In genomic region chr6:43652822-43653221, GRCh38 we compare ENCODE assay signal across 14 cellular contexts. TPM values are rescaled to one million over a fixed set of nuclear protein-coding genes. Genes with fewer than 3 reads are reported as not detected.
DNase-seq lines count a peak whose midpoint lies in the region; ATAC-seq, FAIRE-seq and TF ChIP-seq lines count a peak whose summit lies in the region.
"Not testable (repeated sequence)": the region's sequence is repeated elsewhere in the genome, so short reads cannot be mapped to it uniquely, and the experiment has no call there.
"Had no signal": no experiment of that assay in that cellular context is flagged by ENCODE, and none has a peak within 500 bp of the region (broad histone marks: within the 10 kb centered on the region; RNA-seq: fewer than 3 reads in every experiment).

No MANE protein-coding gene starts in this region.

- not testable (repeated sequence) for H3K4me2 ChIP-seq in K562 (ENCODE audit: insufficient read depth, low read length); HepG2 (ENCODE audit: low read depth, low read length)

- not testable (repeated sequence) for H3K4me3 ChIP-seq in HEK293 (ENCODE audit: low read depth, low read length); K562; heart left ventricle; left ventricle myocardium inferior; HepG2 (replicated peaks in 1 of 3; ENCODE audit: insufficient read depth in 1 of 3, low read depth in 2 of 3, low read length in 3 of 3); psoas muscle

- WGBS in K562 (ENCODE audit: insufficient coverage, low coverage, missing lambda C conversion rate) = 60% methylated on average over 2 of the region's 2 CpGs
- WGBS in heart left ventricle, 4 donors = 92 to 97% (median 96%) methylated on average over 2 of the region's 2 CpGs
- 38% methylated on average over 2 of the region's 2 CpGs for WGBS in HepG2 (ENCODE audit: low lambda C conversion rate)
- 92 to 97% (median 96%) methylated on average over 2 of the region's 2 CpGs for WGBS in psoas muscle, 3 donors

- not testable (repeated sequence) for H2AFZ ChIP-seq in K562 (ENCODE audit: low read depth, low read length); HepG2 (ENCODE audit: low read length)

- CTCF ChIA-PET in HEK293 (lab: Yijun Ruan, JAX) = interaction anchor here (0.7 to 2.2 kb wide), 2 partner anchors 14 to 505 kb away, joined by 3 to 16 read pairs; no protein-coding TSS in a partner anchor
- CTCF ChIA-PET in K562 (lab: Yijun Ruan, JAX; ENCODE audit: low intra/inter-chr PET ratio); HepG2 (lab: Yijun Ruan, JAX; ENCODE audit: low intra/inter-chr PET ratio, low total read pairs): not testable (repeated sequence)

- H3K9me1 ChIP-seq in K562 (ENCODE audit: control insufficient read depth, insufficient read depth, low read length) = not testable (repeated sequence)

- H3K9me3 ChIP-seq in HEK293 (ENCODE audit: control insufficient read depth, insufficient read depth, low read depth, low read length); K562 (replicated peaks; ENCODE audit: control insufficient read depth, insufficient read depth, low read depth, low read length); heart left ventricle; left ventricle myocardium inferior (replicated peaks); HepG2 (ENCODE audit: low read length); psoas muscle: not testable (repeated sequence)

- not testable (repeated sequence) for ATAC-seq in K562, heart left ventricle, HepG2, psoas muscle

- H4K20me1 ChIP-seq in K562 (replicated peaks; ENCODE audit: control insufficient read depth, insufficient read depth, low read length); HepG2 (ENCODE audit: insufficient read depth, low read length): not testable (repeated sequence)

- H3K79me2 ChIP-seq in K562 (ENCODE audit: control insufficient read depth, insufficient read depth, low read length); HepG2 (ENCODE audit: insufficient read depth, low read length): not testable (repeated sequence)

- not testable (repeated sequence) for H3K27ac ChIP-seq in HEK293 (ENCODE audit: extremely low read depth, low read depth, low read length); K562 (ENCODE audit: extremely low read depth, low read depth, low read length); HepG2 (ENCODE audit: extremely low read length, insufficient read depth, low read length)
- peak overlapping the region in 7 of 12 donors; percentile 18 to 81 (median 50) for H3K27ac ChIP-seq in heart left ventricle
- peak overlapping the region; percentile 55 for H3K27ac ChIP-seq in left ventricle myocardium inferior (replicated peaks)
- peak overlapping the region; percentile 42 for H3K27ac ChIP-seq in psoas muscle

- TF ChIP-seq RAD21 in K562 (CRISPR knock-in tag; conservative IDR thresholded peaks at IDR 0.05 in 1 of 2, IDR thresholded peaks at IDR 0.05 in 1 of 2); HepG2 (CRISPR knock-in tag; IDR thresholded peaks at IDR 0.05): not testable (repeated sequence)

- not testable (repeated sequence) for FAIRE-seq in K562 (lab: Jason Lieb, UNC); HepG2 (lab: Jason Lieb, UNC)

- H3K9ac ChIP-seq in K562 (ENCODE audit: insufficient read depth in 1 of 2, low read depth in 2 of 2, low read length in 2 of 2); HepG2 (ENCODE audit: insufficient read depth, low read depth, low read length): not testable (repeated sequence)

- H3K4me1 ChIP-seq in HEK293 (ENCODE audit: control insufficient read depth, insufficient read depth, low read length); K562 (replicated peaks in 1 of 2; ENCODE audit: control insufficient read depth in 2 of 2, insufficient read depth in 2 of 2, low read length in 2 of 2); heart left ventricle; left ventricle myocardium inferior; HepG2 (ENCODE audit: insufficient read depth, low read length); psoas muscle: not testable (repeated sequence)

- in situ Hi-C loops in K562 (cut with MboI); HepG2 (cut with HindIII; ENCODE audit: extremely low pct_ligation_motif_present, low pct_unique_long_range_greater_than_20kb): not testable (repeated sequence)

- not testable (repeated sequence) for TF ChIP-seq POLR2A in K562 (conservative IDR thresholded peaks at IDR 0.05); heart left ventricle (IDR thresholded peaks at IDR 0.05); HepG2 (IDR thresholded peaks at IDR 0.05; ENCODE audit: insufficient read depth in 1 of 2, low read depth in 2 of 2, low read length in 2 of 2)

- not testable (repeated sequence) for DNase-seq in K562 (ENCODE audit: extremely low read depth in 1 of 4, low spot score in 3 of 4); heart left ventricle; left ventricle myocardium inferior; HepG2 (ENCODE audit: low spot score); psoas muscle

- intact Hi-C loops in K562 (cut with micrococcal nuclease); heart left ventricle (cut with DNase I); left ventricle myocardium inferior (cut with micrococcal nuclease); HepG2 (cut with micrococcal nuclease; ENCODE audit: unreplicated experiment); psoas muscle (cut with DNase I): not testable (repeated sequence)

- BruUV-seq in K562 (replicated peaks; lab: Mats Ljungman, UMichigan); HepG2 (replicated peaks; lab: Mats Ljungman, UMichigan): not testable (repeated sequence)

- not testable (repeated sequence) for TF ChIP-seq CTCF in HEK293 (tag by site-specific recombination; IDR thresholded peaks at IDR 0.05); K562 (IDR thresholded peaks at IDR 0.05 in 2 of 3, conservative IDR thresholded peaks at IDR 0.05 in 1 of 3; ENCODE audit: insufficient read depth in 2 of 3, low read depth in 1 of 3, low read length in 3 of 3); heart left ventricle (IDR thresholded peaks at IDR 0.05); left ventricle myocardium inferior (IDR thresholded peaks at IDR 0.05; ENCODE audit: borderline replicate concordance); HepG2 (CRISPR knock-in tag; IDR thresholded peaks at IDR 0.05); psoas muscle (IDR thresholded peaks at IDR 0.05)

- H3K36me3 ChIP-seq in HEK293 (ENCODE audit: control insufficient read depth in 2 of 2, insufficient read depth in 1 of 2, low read length in 2 of 2); K562 (ENCODE audit: control insufficient read depth, insufficient read depth, low read length); heart left ventricle; left ventricle myocardium inferior; HepG2 (replicated peaks in 1 of 2; ENCODE audit: control insufficient read depth in 1 of 2, insufficient read depth in 2 of 2, low read length in 2 of 2); psoas muscle (ENCODE audit: insufficient read depth in 1 of 2, low read depth in 1 of 2): not testable (repeated sequence)

- H3K27me3 ChIP-seq in K562 (ENCODE audit: control insufficient read depth in 2 of 2, insufficient read depth in 2 of 2, low read length in 2 of 2); heart left ventricle; left ventricle myocardium inferior (ENCODE audit: low read depth); psoas muscle (ENCODE audit: insufficient read depth in 3 of 3, low read length in 2 of 3): not testable (repeated sequence)
- H3K27me3 ChIP-seq in HepG2 (ENCODE audit: control insufficient read depth in 1 of 2, insufficient read depth in 2 of 2, low read length in 2 of 2) = peaks cover 3 to 17% of the 10 kb centered on the region in 2 experiments; a peak in 2 of 5 replicates

- TF ChIP-seq EP300 in K562 (IDR thresholded peaks at IDR 0.05; ENCODE audit: low read length); HepG2 (IDR thresholded peaks at IDR 0.05; ENCODE audit: low read depth in 2 of 2, low read length in 2 of 2); HepG2 (CRISPR knock-in tag; IDR thresholded peaks at IDR 0.05; ENCODE audit: borderline replicate concordance): not testable (repeated sequence)

- POLR2A ChIA-PET in HEK293 (lab: Yijun Ruan, JAX) (interaction anchor here (0.7 kb wide), 1 partner anchor 23 kb away, joined by 5 read pairs; no protein-coding TSS in a partner anchor), K562 (lab: Yijun Ruan, JAX) (interaction anchor here (0.7 to 1.6 kb wide), 4 partner anchors 13 to 39 kb away, joined by 3 to 9 read pairs (median 4); partner anchors contain the start of gene GTPBP2), HepG2 (lab: Yijun Ruan, JAX) (interaction anchor here (1.2 kb wide), 1 partner anchor 17 kb away, joined by 6 read pairs; the partner anchor contains the start of gene MAD2L1BP)

RNA-seq across cellular contexts. Expression of gene RSPH9, which starts 8.0 kb away (rescaled TPM):
- total RNA-seq in K562 (2011; cell fraction: chromatin; rRNA removed; ENCODE audit: low replicate concordance) = 0.32 TPM in 1 of 2 replicates, not detected in the other
- total RNA-seq in K562 (2011; cell fraction: nucleolus; rRNA removed) = 0.17 TPM in 1 of 2 replicates, not detected in the other
- 0.22 and 0.38 TPM in 2 replicates for total RNA-seq in K562 (2011; cell fraction: nucleoplasm; rRNA removed)
- total RNA-seq in K562 (2014; rRNA removed) = 0.05 TPM in 1 of 2 replicates, not detected in the other
- not detected in 2 replicates for total RNA-seq in K562 (2014; rRNA removed; fragmentation: Illumina TruSeq; extraction: Trizol)
- not detected in 2 replicates for total RNA-seq in K562 (2015; rRNA removed; fragmentation: Illumina TruSeq; extraction: Trizol)
- total RNA-seq in K562 (2021) = not detected in 2 replicates
- polyA plus RNA-seq in K562 (2011; rRNA removed) = 0.04 TPM in 1 of 2 replicates, not detected in the other
- not detected in 2 replicates for polyA plus RNA-seq in K562 (2011; cell fraction: cytosol; rRNA removed)
- 0.04 TPM in 1 of 2 replicates, not detected in the other for polyA plus RNA-seq in K562 (2011; cell fraction: nucleus; rRNA removed)
- polyA plus RNA-seq in K562 (2012) = 0.40 and 0.49 TPM in 2 replicates
- not detected in 2 replicates for polyA plus RNA-seq in K562 (2014; fragmentation: Illumina TruSeq; extraction: Trizol)
- under 1 TPM; 0.39 to 0.60 TPM for polyA plus RNA-seq in K562 (2014; fragmentation: Nextera tagmentation; extraction: Ambion mirVana)
- not detected in 2 replicates for polyA plus RNA-seq in K562 (2014; rRNA removed)
- polyA minus RNA-seq in K562 (2011; rRNA and poly(A)+ RNA removed) = 0.11 and 0.15 TPM in 2 replicates
- polyA minus RNA-seq in K562 (2011; cell fraction: cytosol; rRNA and poly(A)+ RNA removed) = not detected in 2 replicates
- polyA minus RNA-seq in K562 (2011; cell fraction: nucleus; rRNA and poly(A)+ RNA removed) = 0.22 TPM in 1 of 2 replicates, not detected in the other
- total RNA-seq in heart left ventricle = under 1 TPM in 6 of 9 donors, not detected in 3; 0.09 to 0.18 (median 0.14) TPM
- under 1 TPM; 0.29 to 0.50 TPM for polyA plus RNA-seq in heart left ventricle
- total RNA-seq in left ventricle myocardium inferior = 0.08 TPM
- total RNA-seq in HepG2 (2016; rRNA removed; fragmentation: Illumina TruSeq; extraction: Trizol) = 0.04 TPM in 1 of 2 replicates, not detected in the other
- total RNA-seq in HepG2 (2016; cell fraction: cytosol; rRNA removed; fragmentation: Illumina TruSeq; extraction: Trizol; ENCODE audit: low read depth) = not detected in 2 replicates
- not detected in 2 replicates for total RNA-seq in HepG2 (2016; cell fraction: insoluble cytoplasmic fraction; rRNA removed; fragmentation: Illumina TruSeq; extraction: Trizol)
- not detected in 2 replicates for total RNA-seq in HepG2 (2016; cell fraction: membrane; rRNA removed; fragmentation: Illumina TruSeq; extraction: Trizol)
- total RNA-seq in HepG2 (2016; cell fraction: nucleus; rRNA removed; fragmentation: Illumina TruSeq; extraction: Trizol) = not detected in 2 replicates
- not detected in 2 replicates for polyA plus RNA-seq in HepG2 (2011; rRNA removed)
- polyA plus RNA-seq in HepG2 (2011; cell fraction: cytosol; rRNA removed) = not detected in 2 replicates
- polyA plus RNA-seq in HepG2 (2011; cell fraction: nucleus; rRNA removed) = 0.10 TPM in 1 of 2 replicates, not detected in the other
- polyA plus RNA-seq in HepG2 (2012) = 0.15 and 0.40 TPM in 2 replicates
- not detected in 2 replicates for polyA plus RNA-seq in HepG2 (2016; cell fraction: cytosol; fragmentation: Illumina TruSeq; extraction: Trizol; ENCODE audit: low read depth)
- not detected in 2 replicates for polyA plus RNA-seq in HepG2 (2016; cell fraction: insoluble cytoplasmic fraction; fragmentation: Illumina TruSeq; extraction: Trizol; ENCODE audit: low read depth)
- not detected in 2 replicates for polyA plus RNA-seq in HepG2 (2016; cell fraction: membrane; fragmentation: Illumina TruSeq; extraction: Trizol; ENCODE audit: low read depth)
- not detected in 2 replicates for polyA plus RNA-seq in HepG2 (2016; cell fraction: nucleus; fragmentation: Illumina TruSeq; extraction: Trizol; ENCODE audit: insufficient read depth, low read depth)
- not detected in 2 replicates for polyA minus RNA-seq in HepG2 (2011; rRNA and poly(A)+ RNA removed; ENCODE audit: low replicate concordance)
- not detected in 2 replicates for polyA minus RNA-seq in HepG2 (2011; cell fraction: cytosol; rRNA and poly(A)+ RNA removed)
- polyA minus RNA-seq in HepG2 (2011; cell fraction: nucleus; rRNA and poly(A)+ RNA removed) = not detected in 2 replicates
- total RNA-seq in psoas muscle = under 1 TPM in 1 of 4 donors, not detected in 3; 0.11 TPM
- under 1 TPM; 0.36 to 0.59 (median 0.51) TPM for polyA plus RNA-seq in psoas muscle
- total RNA-seq: A172; B cell; Caco-2; CD4-positive, alpha-beta memory T cell; CD4-positive, alpha-beta T cell; CD8-positive, alpha-beta memory T cell; CD8-positive, alpha-beta T cell; Daoy had no signal

RNA-seq across cellular contexts. Expression of gene MAD2L1BP, which starts 17.2 kb away (rescaled TPM):
- total RNA-seq in K562 (2011; cell fraction: chromatin; rRNA removed; ENCODE audit: low replicate concordance) = 89.9 and 155 TPM in 2 replicates
- total RNA-seq in K562 (2011; cell fraction: nucleolus; rRNA removed) = 95.9 and 115 TPM in 2 replicates
- 87.8 and 100 TPM in 2 replicates for total RNA-seq in K562 (2011; cell fraction: nucleoplasm; rRNA removed)
- 69.7 and 78.1 TPM in 2 replicates for total RNA-seq in K562 (2014; rRNA removed)
- 73.8 and 76.7 TPM in 2 replicates for total RNA-seq in K562 (2014; rRNA removed; fragmentation: Illumina TruSeq; extraction: Trizol)
- 73.2 and 75.1 TPM in 2 replicates for total RNA-seq in K562 (2015; rRNA removed; fragmentation: Illumina TruSeq; extraction: Trizol)
- 71.5 and 77.4 TPM in 2 replicates for total RNA-seq in K562 (2021)
- 120 TPM in 2 replicates for polyA plus RNA-seq in K562 (2011; rRNA removed)
- polyA plus RNA-seq in K562 (2011; cell fraction: cytosol; rRNA removed) = 173 and 183 TPM in 2 replicates
- polyA plus RNA-seq in K562 (2011; cell fraction: nucleus; rRNA removed) = 62.0 and 78.0 TPM in 2 replicates
- polyA plus RNA-seq in K562 (2012) = 49.6 and 65.4 TPM in 2 replicates
- polyA plus RNA-seq in K562 (2014; fragmentation: Illumina TruSeq; extraction: Trizol) = 113 and 116 TPM in 2 replicates
- 100 to 1,000 TPM; 241 to 321 TPM for polyA plus RNA-seq in K562 (2014; fragmentation: Nextera tagmentation; extraction: Ambion mirVana)
- polyA plus RNA-seq in K562 (2014; rRNA removed) = 102 and 111 TPM in 2 replicates
- 73.9 and 74.5 TPM in 2 replicates for polyA minus RNA-seq in K562 (2011; rRNA and poly(A)+ RNA removed)
- polyA minus RNA-seq in K562 (2011; cell fraction: cytosol; rRNA and poly(A)+ RNA removed) = 33.5 and 38.0 TPM in 2 replicates
- 18.2 and 39.4 TPM in 2 replicates for polyA minus RNA-seq in K562 (2011; cell fraction: nucleus; rRNA and poly(A)+ RNA removed)
- total RNA-seq in heart left ventricle = 10 to 100 TPM; 24.5 to 33.7 (median 26.6) TPM
- 10 to 100 TPM; 19.8 to 38.6 TPM for polyA plus RNA-seq in heart left ventricle
- total RNA-seq in left ventricle myocardium inferior = 27.6 TPM
- 54.2 and 69.8 TPM in 2 replicates for total RNA-seq in HepG2 (2016; rRNA removed; fragmentation: Illumina TruSeq; extraction: Trizol)
- 19.9 and 20.6 TPM in 2 replicates for total RNA-seq in HepG2 (2016; cell fraction: cytosol; rRNA removed; fragmentation: Illumina TruSeq; extraction: Trizol; ENCODE audit: low read depth)
- total RNA-seq in HepG2 (2016; cell fraction: insoluble cytoplasmic fraction; rRNA removed; fragmentation: Illumina TruSeq; extraction: Trizol) = 51.2 and 74.6 TPM in 2 replicates
- total RNA-seq in HepG2 (2016; cell fraction: membrane; rRNA removed; fragmentation: Illumina TruSeq; extraction: Trizol) = 31.1 and 31.4 TPM in 2 replicates
- 23.1 and 28.7 TPM in 2 replicates for total RNA-seq in HepG2 (2016; cell fraction: nucleus; rRNA removed; fragmentation: Illumina TruSeq; extraction: Trizol)
- 55.5 and 57.8 TPM in 2 replicates for polyA plus RNA-seq in HepG2 (2011; rRNA removed)
- 66.7 and 73.3 TPM in 2 replicates for polyA plus RNA-seq in HepG2 (2011; cell fraction: cytosol; rRNA removed)
- 28.1 and 41.3 TPM in 2 replicates for polyA plus RNA-seq in HepG2 (2011; cell fraction: nucleus; rRNA removed)
- polyA plus RNA-seq in HepG2 (2012) = 25.3 and 25.7 TPM in 2 replicates
- 6.9 and 7.7 TPM in 2 replicates for polyA plus RNA-seq in HepG2 (2016; cell fraction: cytosol; fragmentation: Illumina TruSeq; extraction: Trizol; ENCODE audit: low read depth)
- polyA plus RNA-seq in HepG2 (2016; cell fraction: insoluble cytoplasmic fraction; fragmentation: Illumina TruSeq; extraction: Trizol; ENCODE audit: low read depth) = 65.0 and 72.9 TPM in 2 replicates
- 10.2 and 12.3 TPM in 2 replicates for polyA plus RNA-seq in HepG2 (2016; cell fraction: membrane; fragmentation: Illumina TruSeq; extraction: Trizol; ENCODE audit: low read depth)
- 46.3 and 54.1 TPM in 2 replicates for polyA plus RNA-seq in HepG2 (2016; cell fraction: nucleus; fragmentation: Illumina TruSeq; extraction: Trizol; ENCODE audit: insufficient read depth, low read depth)
- 61.4 and 71.9 TPM in 2 replicates for polyA minus RNA-seq in HepG2 (2011; rRNA and poly(A)+ RNA removed; ENCODE audit: low replicate concordance)
- polyA minus RNA-seq in HepG2 (2011; cell fraction: cytosol; rRNA and poly(A)+ RNA removed) = 21.1 and 25.8 TPM in 2 replicates
- 13.6 and 19.1 TPM in 2 replicates for polyA minus RNA-seq in HepG2 (2011; cell fraction: nucleus; rRNA and poly(A)+ RNA removed)
- 10 to 100 TPM; 17.0 to 36.6 (median 26.1) TPM for total RNA-seq in psoas muscle
- polyA plus RNA-seq in psoas muscle = 10 to 100 TPM; 30.5 to 43.1 (median 31.6) TPM

RNA-seq across cellular contexts. Expression of gene GTPBP2, which starts 23.8 kb away (rescaled TPM):
- 558 and 907 TPM in 2 replicates for total RNA-seq in K562 (2011; cell fraction: chromatin; rRNA removed; ENCODE audit: low replicate concordance)
- 446 and 460 TPM in 2 replicates for total RNA-seq in K562 (2011; cell fraction: nucleolus; rRNA removed)
- 547 and 636 TPM in 2 replicates for total RNA-seq in K562 (2011; cell fraction: nucleoplasm; rRNA removed)
- 111 and 127 TPM in 2 replicates for total RNA-seq in K562 (2014; rRNA removed)
- total RNA-seq in K562 (2014; rRNA removed; fragmentation: Illumina TruSeq; extraction: Trizol) = 92.5 and 99.4 TPM in 2 replicates
- 68.8 and 71.1 TPM in 2 replicates for total RNA-seq in K562 (2015; rRNA removed; fragmentation: Illumina TruSeq; extraction: Trizol)
- total RNA-seq in K562 (2021) = 121 and 162 TPM in 2 replicates
- polyA plus RNA-seq in K562 (2011; rRNA removed) = 184 and 259 TPM in 2 replicates
- polyA plus RNA-seq in K562 (2011; cell fraction: cytosol; rRNA removed) = 167 and 217 TPM in 2 replicates
- 1,016 and 1,080 TPM in 2 replicates for polyA plus RNA-seq in K562 (2011; cell fraction: nucleus; rRNA removed)
- 101 and 429 TPM in 2 replicates for polyA plus RNA-seq in K562 (2012)
- polyA plus RNA-seq in K562 (2014; fragmentation: Illumina TruSeq; extraction: Trizol) = 162 and 169 TPM in 2 replicates
- polyA plus RNA-seq in K562 (2014; fragmentation: Nextera tagmentation; extraction: Ambion mirVana) = 10 to 100 TPM; 48.4 to 60.9 TPM
- polyA plus RNA-seq in K562 (2014; rRNA removed) = 171 and 196 TPM in 2 replicates
- polyA minus RNA-seq in K562 (2011; rRNA and poly(A)+ RNA removed) = 87.3 and 97.4 TPM in 2 replicates
- polyA minus RNA-seq in K562 (2011; cell fraction: cytosol; rRNA and poly(A)+ RNA removed) = 46.5 and 62.7 TPM in 2 replicates
- 121 and 183 TPM in 2 replicates for polyA minus RNA-seq in K562 (2011; cell fraction: nucleus; rRNA and poly(A)+ RNA removed)
- 10 to 100 TPM; 16.6 to 37.1 (median 26.1) TPM for total RNA-seq in heart left ventricle
- polyA plus RNA-seq in heart left ventricle = 10 to 100 TPM; 24.1 to 37.0 TPM
- total RNA-seq in left ventricle myocardium inferior = 27.1 TPM
- total RNA-seq in HepG2 (2016; rRNA removed; fragmentation: Illumina TruSeq; extraction: Trizol) = 12.6 and 26.9 TPM in 2 replicates
- 7.3 and 7.5 TPM in 2 replicates for total RNA-seq in HepG2 (2016; cell fraction: cytosol; rRNA removed; fragmentation: Illumina TruSeq; extraction: Trizol; ENCODE audit: low read depth)
- 12.6 and 27.4 TPM in 2 replicates for total RNA-seq in HepG2 (2016; cell fraction: insoluble cytoplasmic fraction; rRNA removed; fragmentation: Illumina TruSeq; extraction: Trizol)
- 12.6 and 13.7 TPM in 2 replicates for total RNA-seq in HepG2 (2016; cell fraction: membrane; rRNA removed; fragmentation: Illumina TruSeq; extraction: Trizol)
- total RNA-seq in HepG2 (2016; cell fraction: nucleus; rRNA removed; fragmentation: Illumina TruSeq; extraction: Trizol) = 33.1 and 38.3 TPM in 2 replicates
- polyA plus RNA-seq in HepG2 (2011; rRNA removed) = 88.2 and 125 TPM in 2 replicates
- 63.6 and 70.6 TPM in 2 replicates for polyA plus RNA-seq in HepG2 (2011; cell fraction: cytosol; rRNA removed)
- 320 and 379 TPM in 2 replicates for polyA plus RNA-seq in HepG2 (2011; cell fraction: nucleus; rRNA removed)
- 47.9 and 57.6 TPM in 2 replicates for polyA plus RNA-seq in HepG2 (2012)
- 3.6 and 4.1 TPM in 2 replicates for polyA plus RNA-seq in HepG2 (2016; cell fraction: cytosol; fragmentation: Illumina TruSeq; extraction: Trizol; ENCODE audit: low read depth)
- 14.0 and 17.9 TPM in 2 replicates for polyA plus RNA-seq in HepG2 (2016; cell fraction: insoluble cytoplasmic fraction; fragmentation: Illumina TruSeq; extraction: Trizol; ENCODE audit: low read depth)
- 9.7 and 10.2 TPM in 2 replicates for polyA plus RNA-seq in HepG2 (2016; cell fraction: membrane; fragmentation: Illumina TruSeq; extraction: Trizol; ENCODE audit: low read depth)
- polyA plus RNA-seq in HepG2 (2016; cell fraction: nucleus; fragmentation: Illumina TruSeq; extraction: Trizol; ENCODE audit: insufficient read depth, low read depth) = 87.7 and 90.6 TPM in 2 replicates
- polyA minus RNA-seq in HepG2 (2011; rRNA and poly(A)+ RNA removed; ENCODE audit: low replicate concordance) = 115 and 123 TPM in 2 replicates
- polyA minus RNA-seq in HepG2 (2011; cell fraction: cytosol; rRNA and poly(A)+ RNA removed) = 22.8 and 31.0 TPM in 2 replicates
- polyA minus RNA-seq in HepG2 (2011; cell fraction: nucleus; rRNA and poly(A)+ RNA removed) = 91.9 and 126 TPM in 2 replicates
- total RNA-seq in psoas muscle = 10 to 100 TPM; 32.8 to 43.8 (median 35.2) TPM
- polyA plus RNA-seq in psoas muscle = 10 to 100 TPM; 27.8 to 69.6 (median 33.9) TPM

RNA-seq across cellular contexts. Expression of gene MRPS18A, which starts 34.8 kb away (rescaled TPM):
- total RNA-seq in K562 (2011; cell fraction: chromatin; rRNA removed; ENCODE audit: low replicate concordance) = 30.9 and 95.8 TPM in 2 replicates
- 81.3 and 96.7 TPM in 2 replicates for total RNA-seq in K562 (2011; cell fraction: nucleolus; rRNA removed)
- total RNA-seq in K562 (2011; cell fraction: nucleoplasm; rRNA removed) = 48.8 and 57.7 TPM in 2 replicates
- total RNA-seq in K562 (2014; rRNA removed) (130 and 161 TPM in 2 replicates), K562 (2014; rRNA removed; fragmentation: Illumina TruSeq; extraction: Trizol) (63.9 and 87.5 TPM in 2 replicates), K562 (2015; rRNA removed; fragmentation: Illumina TruSeq; extraction: Trizol) (115 and 119 TPM in 2 replicates), K562 (2021) (102 and 104 TPM in 2 replicates), heart left ventricle (10 to 100 TPM; 37.4 to 66.1 (median 39.1) TPM), left ventricle myocardium inferior (41.8 TPM), HepG2 (2016; rRNA removed; fragmentation: Illumina TruSeq; extraction: Trizol) (89.1 and 100 TPM in 2 replicates), psoas muscle (100 to 1,000 TPM in 2 of 4 donors, 10 to 100 TPM in 2; 64.1 to 152 (median 103) TPM)
- polyA plus RNA-seq in K562 (2011; rRNA removed) (104 and 112 TPM in 2 replicates), K562 (2014; fragmentation: Illumina TruSeq; extraction: Trizol) (159 and 185 TPM in 2 replicates), K562 (2014; fragmentation: Nextera tagmentation; extraction: Ambion mirVana) (100 to 1,000 TPM; 204 to 243 TPM), K562 (2014; rRNA removed) (125 and 133 TPM in 2 replicates), heart left ventricle (100 to 1,000 TPM in 1 of 2 donors, 10 to 100 TPM in 1; 55.3 to 105 TPM), HepG2 (2011; rRNA removed) (87.8 and 102 TPM in 2 replicates), psoas muscle (100 to 1,000 TPM; 106 to 151 (median 148) TPM)
- polyA plus RNA-seq in K562 (2011; cell fraction: cytosol; rRNA removed) = 155 and 252 TPM in 2 replicates
- 54.3 and 56.2 TPM in 2 replicates for polyA plus RNA-seq in K562 (2011; cell fraction: nucleus; rRNA removed)
- 113 and 127 TPM in 2 replicates for polyA plus RNA-seq in K562 (2012)
- polyA minus RNA-seq in K562 (2011; rRNA and poly(A)+ RNA removed) = 78.1 and 100 TPM in 2 replicates
- polyA minus RNA-seq in K562 (2011; cell fraction: cytosol; rRNA and poly(A)+ RNA removed) = 41.0 and 52.2 TPM in 2 replicates
- 41.9 and 47.8 TPM in 2 replicates for polyA minus RNA-seq in K562 (2011; cell fraction: nucleus; rRNA and poly(A)+ RNA removed)
- 51.0 and 53.1 TPM in 2 replicates for total RNA-seq in HepG2 (2016; cell fraction: cytosol; rRNA removed; fragmentation: Illumina TruSeq; extraction: Trizol; ENCODE audit: low read depth)
- 92.0 and 115 TPM in 2 replicates for total RNA-seq in HepG2 (2016; cell fraction: insoluble cytoplasmic fraction; rRNA removed; fragmentation: Illumina TruSeq; extraction: Trizol)
- total RNA-seq in HepG2 (2016; cell fraction: membrane; rRNA removed; fragmentation: Illumina TruSeq; extraction: Trizol) = 52.2 and 52.5 TPM in 2 replicates
- 44.5 and 50.5 TPM in 2 replicates for total RNA-seq in HepG2 (2016; cell fraction: nucleus; rRNA removed; fragmentation: Illumina TruSeq; extraction: Trizol)
- 108 and 150 TPM in 2 replicates for polyA plus RNA-seq in HepG2 (2011; cell fraction: cytosol; rRNA removed)
- 43.7 and 43.9 TPM in 2 replicates for polyA plus RNA-seq in HepG2 (2011; cell fraction: nucleus; rRNA removed)
- polyA plus RNA-seq in HepG2 (2012) = 56.6 and 66.1 TPM in 2 replicates
- 59.0 and 63.6 TPM in 2 replicates for polyA plus RNA-seq in HepG2 (2016; cell fraction: cytosol; fragmentation: Illumina TruSeq; extraction: Trizol; ENCODE audit: low read depth)
- 121 and 138 TPM in 2 replicates for polyA plus RNA-seq in HepG2 (2016; cell fraction: insoluble cytoplasmic fraction; fragmentation: Illumina TruSeq; extraction: Trizol; ENCODE audit: low read depth)
- 49.5 and 50.7 TPM in 2 replicates for polyA plus RNA-seq in HepG2 (2016; cell fraction: membrane; fragmentation: Illumina TruSeq; extraction: Trizol; ENCODE audit: low read depth)
- polyA plus RNA-seq in HepG2 (2016; cell fraction: nucleus; fragmentation: Illumina TruSeq; extraction: Trizol; ENCODE audit: insufficient read depth, low read depth) = 49.3 and 56.1 TPM in 2 replicates
- polyA minus RNA-seq in HepG2 (2011; rRNA and poly(A)+ RNA removed; ENCODE audit: low replicate concordance) = 146 and 147 TPM in 2 replicates
- 32.4 and 35.6 TPM in 2 replicates for polyA minus RNA-seq in HepG2 (2011; cell fraction: cytosol; rRNA and poly(A)+ RNA removed)
- 65.1 and 66.4 TPM in 2 replicates for polyA minus RNA-seq in HepG2 (2011; cell fraction: nucleus; rRNA and poly(A)+ RNA removed)
